ENCODE assay signal across 7 cellular contexts in the genomic region with DNA sequence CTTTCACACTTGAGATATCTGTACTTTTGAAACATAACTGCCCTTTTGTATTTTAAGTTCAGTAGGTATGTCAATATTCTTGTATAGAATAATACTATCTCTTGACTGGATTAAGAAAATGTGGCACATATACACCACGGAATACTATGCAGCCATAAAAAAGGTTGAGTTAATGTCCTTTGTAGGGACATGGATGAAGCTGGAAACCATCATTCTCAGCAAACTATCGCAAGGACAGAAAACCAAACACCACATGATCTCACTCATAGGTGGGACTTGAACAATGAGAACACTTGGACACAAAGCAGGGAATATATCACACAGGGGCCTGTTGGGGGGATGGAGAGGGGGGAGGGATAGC. TPM values are rescaled to one million over a fixed set of nuclear protein-coding genes. Genes with fewer than 3 reads are reported as not detected.
DNase-seq lines count a peak whose midpoint lies in the region; ATAC-seq, FAIRE-seq and TF ChIP-seq lines count a peak whose summit lies in the region.
"Not testable (repeated sequence)": the region's sequence is repeated elsewhere in the genome, so short reads cannot be mapped to it uniquely, and the experiment has no call there.

No MANE protein-coding gene starts in this region.

- H3K9me3 Mint-ChIP-seq in Caco-2 (ENCODE audit: unreplicated experiment) (peaks cover 18% of the 10 kb centered on the region), naive B cell (peaks cover 7 to 41% (median 26%) of the 10 kb centered on the region in 7 donors)
- H3K9me3 Mint-ChIP-seq in activated CD8-positive, alpha-beta memory T cell treated with anti-CD3 and anti-CD28 coated beads, Interleukin-2, amount 10 ng/mL, durations not matched to agents 7 days and 5 days (ENCODE audit: low read depth); glutamatergic neuron (ENCODE audit: unreplicated experiment): not testable (repeated sequence)

- not testable (repeated sequence) for H3K9ac ChIP-seq in K562 (ENCODE audit: insufficient read depth in 1 of 2, low read depth in 2 of 2, low read length in 2 of 2); smooth muscle cell (ENCODE audit: low read depth)

- not testable (repeated sequence) for H3K27me3 Mint-ChIP-seq in Caco-2 (ENCODE audit: insufficient read depth, unreplicated experiment); glutamatergic neuron (ENCODE audit: unreplicated experiment)
- H3K27me3 Mint-ChIP-seq in activated CD8-positive, alpha-beta memory T cell treated with anti-CD3 and anti-CD28 coated beads, Interleukin-2, amount 10 ng/mL, durations not matched to agents 7 days and 5 days, result peaks cover 71% of the 10 kb centered on the region
- peaks cover 56 to 63% (median 58%) of the 10 kb centered on the region in 3 donors for H3K27me3 Mint-ChIP-seq in naive B cell

- H3K4me3 ChIP-seq in Caco-2 (ENCODE audit: low read depth, low read length), result peak overlapping the region; percentile 84; the same call in 1 of the 2 replicates
- H3K4me3 ChIP-seq in SJCRH30, K562: not testable (repeated sequence)
- H3K4me3 ChIP-seq in smooth muscle cell, result peak overlapping the region; percentile 63

- not testable (repeated sequence) for H3K4me1 ChIP-seq in Caco-2; SJCRH30; K562 (replicated peaks in 1 of 2; ENCODE audit: control insufficient read depth in 2 of 2, insufficient read depth in 2 of 2, low read length in 2 of 2)
- H3K4me1 ChIP-seq in smooth muscle cell (ENCODE audit: low read depth), result peaks cover 20% of the 10 kb centered on the region

- not testable (repeated sequence) for H3K36me3 ChIP-seq in Caco-2 (ENCODE audit: control insufficient read depth, insufficient read depth, low read length); SJCRH30; K562 (ENCODE audit: control insufficient read depth, insufficient read depth, low read length); smooth muscle cell (ENCODE audit: low read depth)

- peaks cover 19% of the 10 kb centered on the region for H3K36me3 Mint-ChIP-seq in Caco-2 (ENCODE audit: insufficient read depth, unreplicated experiment)
- H3K36me3 Mint-ChIP-seq in activated CD8-positive, alpha-beta memory T cell treated with anti-CD3 and anti-CD28 coated beads, Interleukin-2, amount 10 ng/mL, durations not matched to agents 7 days and 5 days, result peaks cover 11% of the 10 kb centered on the region
- H3K36me3 Mint-ChIP-seq in glutamatergic neuron (ENCODE audit: unreplicated experiment), result peaks cover 14% of the 10 kb centered on the region
- peaks cover 8 to 13% of the 10 kb centered on the region in 2 donors for H3K36me3 Mint-ChIP-seq in naive B cell

- not testable (repeated sequence) for TF ChIP-seq CTCF in Caco-2 (IDR thresholded peaks at IDR 0.05; ENCODE audit: insufficient read depth in 1 of 2, low read depth in 1 of 2, low read length in 1 of 2, severe bottlenecking in 1 of 2, unreplicated experiment in 1 of 2); K562 (IDR thresholded peaks at IDR 0.05 in 2 of 3, conservative IDR thresholded peaks at IDR 0.05 in 1 of 3; ENCODE audit: insufficient read depth in 2 of 3, low read depth in 1 of 3, low read length in 3 of 3); glutamatergic neuron (IDR thresholded peaks at IDR 0.05; ENCODE audit: partially characterized antibody, unreplicated experiment); smooth muscle cell (IDR thresholded peaks at IDR 0.05; ENCODE audit: borderline replicate concordance, insufficient read depth, poor library complexity, severe bottlenecking)

- DNase-seq in Caco-2; SJCRH30; activated CD8-positive, alpha-beta memory T cell treated with anti-CD3 and anti-CD28 coated beads, Interleukin-2, amount 10 ng/mL, durations not matched to agents 7 days and 5 days; K562 (ENCODE audit: extremely low read depth in 1 of 4, low spot score in 3 of 4); glutamatergic neuron; naive B cell; smooth muscle cell (lab: John Stamatoyannopoulos, UW; ENCODE audit: unreplicated experiment): not testable (repeated sequence)

- intact Hi-C loops in Caco-2 (cut with micrococcal nuclease; ENCODE audit: unreplicated experiment), result loop anchor here (5.0 kb wide), 1 partner anchor 71 kb away; no protein-coding TSS in a partner anchor
- intact Hi-C loops in K562 (cut with micrococcal nuclease), result not testable (repeated sequence)

- TF ChIP-seq EP300 in K562 (IDR thresholded peaks at IDR 0.05; ENCODE audit: low read length), result not testable (repeated sequence)

- in situ Hi-C loops in K562 (cut with MboI), result not testable (repeated sequence)

- H3K27ac Mint-ChIP-seq in Caco-2 (ENCODE audit: unreplicated experiment) (peak overlapping the region; percentile 36), glutamatergic neuron (ENCODE audit: unreplicated experiment) (peak overlapping the region; percentile 15)
- H3K27ac Mint-ChIP-seq in activated CD8-positive, alpha-beta memory T cell treated with anti-CD3 and anti-CD28 coated beads, Interleukin-2, amount 10 ng/mL, durations not matched to agents 7 days and 5 days; naive B cell: not testable (repeated sequence)

- FAIRE-seq in K562 (lab: Jason Lieb, UNC), result not testable (repeated sequence)

- 57% methylated on average over 2 of the region's 2 CpGs for WGBS in K562 (ENCODE audit: insufficient coverage, low coverage, missing lambda C conversion rate)
- WGBS in smooth muscle cell (ENCODE audit: low lambda C conversion rate), result 98% methylated on average over 2 of the region's 2 CpGs

- peak overlapping the region; percentile 71; the same call in 1 of the 2 replicates for H3K27ac ChIP-seq in SJCRH30
- H3K27ac ChIP-seq in K562 (ENCODE audit: extremely low read depth, low read depth, low read length), result not testable (repeated sequence)
- peak overlapping the region; percentile 82 for H3K27ac ChIP-seq in smooth muscle cell (ENCODE audit: low read depth)

- not testable (repeated sequence) for TF ChIP-seq RAD21 in K562 (CRISPR knock-in tag; conservative IDR thresholded peaks at IDR 0.05 in 1 of 2, IDR thresholded peaks at IDR 0.05 in 1 of 2)

- not testable (repeated sequence) for H2AFZ ChIP-seq in K562 (ENCODE audit: low read depth, low read length); smooth muscle cell (ENCODE audit: low read depth)

- CTCF ChIA-PET in Caco-2 (lab: Charles Lee); K562 (lab: Yijun Ruan, JAX; ENCODE audit: low intra/inter-chr PET ratio): not testable (repeated sequence)
- CTCF ChIA-PET in activated CD8-positive, alpha-beta memory T cell treated with anti-CD3 and anti-CD28 coated beads, Interleukin-2, amount 10 ng/mL, durations not matched to agents 7 days and 5 days (lab: Charles Lee), result interaction anchor here (0.6 kb wide), 2 partner anchors 43 to 338 kb away, joined by 3 read pairs; no protein-coding TSS in a partner anchor

- H4K20me1 ChIP-seq in K562 (replicated peaks; ENCODE audit: control insufficient read depth, insufficient read depth, low read length), result not testable (repeated sequence)
- H4K20me1 ChIP-seq in smooth muscle cell (ENCODE audit: low read depth), result peaks cover 26% of the 10 kb centered on the region

- not testable (repeated sequence) for H3K27me3 ChIP-seq in Caco-2 (replicated peaks; ENCODE audit: control insufficient read depth, insufficient read depth, low read length); SJCRH30; K562 (ENCODE audit: control insufficient read depth in 2 of 2, insufficient read depth in 2 of 2, low read length in 2 of 2); smooth muscle cell (ENCODE audit: low read depth)

- H3K4me1 Mint-ChIP-seq in Caco-2 (ENCODE audit: low read depth, unreplicated experiment), result peaks cover 13% of the 10 kb centered on the region
- H3K4me1 Mint-ChIP-seq in activated CD8-positive, alpha-beta memory T cell treated with anti-CD3 and anti-CD28 coated beads, Interleukin-2, amount 10 ng/mL, durations not matched to agents 7 days and 5 days, result peaks cover 13% of the 10 kb centered on the region
- peaks cover 11% of the 10 kb centered on the region for H3K4me1 Mint-ChIP-seq in glutamatergic neuron (ENCODE audit: low read depth, unreplicated experiment)
- H3K4me1 Mint-ChIP-seq in naive B cell, result peaks cover 13 to 21% (median 16%) of the 10 kb centered on the region in 3 donors

- H3K9me3 ChIP-seq in Caco-2; SJCRH30 (replicated peaks); K562 (replicated peaks; ENCODE audit: control insufficient read depth, insufficient read depth, low read depth, low read length); smooth muscle cell (replicated peaks; ENCODE audit: low read depth): not testable (repeated sequence)

- H3K4me2 ChIP-seq in K562 (ENCODE audit: insufficient read depth, low read length); smooth muscle cell: not testable (repeated sequence)

- not testable (repeated sequence) for TF ChIP-seq POLR2A in K562 (conservative IDR thresholded peaks at IDR 0.05)

- not testable (repeated sequence) for H3K79me2 ChIP-seq in K562 (ENCODE audit: control insufficient read depth, insufficient read depth, low read length)
- peaks cover 23% of the 10 kb centered on the region for H3K79me2 ChIP-seq in smooth muscle cell (ENCODE audit: low read depth)

- peak overlapping the region; percentile 97 for H3K4me3 Mint-ChIP-seq in Caco-2 (ENCODE audit: unreplicated experiment)
- H3K4me3 Mint-ChIP-seq in activated CD8-positive, alpha-beta memory T cell treated with anti-CD3 and anti-CD28 coated beads, Interleukin-2, amount 10 ng/mL, durations not matched to agents 7 days and 5 days, result peak overlapping the region; percentile 23
- peak overlapping the region; percentile 89 for H3K4me3 Mint-ChIP-seq in glutamatergic neuron (ENCODE audit: unreplicated experiment)
- peak overlapping the region in 6 of 8 donors; percentile 19 to 93 (median 86) for H3K4me3 Mint-ChIP-seq in naive B cell

- ATAC-seq in activated CD8-positive, alpha-beta memory T cell treated with anti-CD3 and anti-CD28 coated beads, Interleukin-2, amount 10 ng/mL, durations not matched to agents 7 days and 5 days; K562; naive B cell (ENCODE audit: low read depth in 2 of 2): not testable (repeated sequence)

- not testable (repeated sequence) for H3K9me1 ChIP-seq in K562 (ENCODE audit: control insufficient read depth, insufficient read depth, low read length)

- BruUV-seq in Caco-2 (replicated peaks; lab: Mats Ljungman, UMichigan); K562 (replicated peaks; lab: Mats Ljungman, UMichigan): not testable (repeated sequence)

- H3F3A ChIP-seq in smooth muscle cell (ENCODE audit: low read depth), result not testable (repeated sequence)

- POLR2A ChIA-PET in Caco-2 (lab: Charles Lee), result interaction anchor here (0.9 kb wide), 1 partner anchor 112 kb away, joined by 5 read pairs; no protein-coding TSS in a partner anchor
- POLR2A ChIA-PET in K562 (lab: Yijun Ruan, JAX), result not testable (repeated sequence)

RNA-seq across cellular contexts. Expression of a gene that starts 1.5 kb away (rescaled TPM):
- total RNA-seq in Caco-2 (2022) (109 and 114 TPM in 2 replicates), K562 (2014; rRNA removed) (0.41 and 1.2 TPM in 2 replicates), K562 (2014; rRNA removed; fragmentation: Illumina TruSeq; extraction: Trizol) (0.25 and 0.73 TPM in 2 replicates), K562 (2015; rRNA removed; fragmentation: Illumina TruSeq; extraction: Trizol) (0.15 and 0.18 TPM in 2 replicates), K562 (2021) (0.71 and 0.74 TPM in 2 replicates), glutamatergic neuron (ENCODE audit: unreplicated experiment) (56.9 TPM), smooth muscle cell (15.1 and 22.3 TPM in 2 replicates)
- total RNA-seq in SJCRH30 (2014; rRNA removed; shearing (Covaris generic)), result 22.1 and 25.7 TPM in 2 replicates
- under 1 TPM; 0.16 to 0.73 TPM for total RNA-seq in activated CD8-positive, alpha-beta memory T cell treated with anti-CD3 and anti-CD28 coated beads, Interleukin-2, amount 10 ng/mL, durations not matched to agents 7 days and 5 days
- total RNA-seq in K562 (2011; cell fraction: chromatin; rRNA removed; ENCODE audit: low replicate concordance), result 0.65 and 1.7 TPM in 2 replicates
- 0.26 and 1.5 TPM in 2 replicates for total RNA-seq in K562 (2011; cell fraction: nucleolus; rRNA removed)
- 0.53 and 0.59 TPM in 2 replicates for total RNA-seq in K562 (2011; cell fraction: nucleoplasm; rRNA removed)
- polyA plus RNA-seq in K562 (2011; rRNA removed) (0.41 and 0.64 TPM in 2 replicates), K562 (2014; fragmentation: Illumina TruSeq; extraction: Trizol) (0.26 and 0.55 TPM in 2 replicates), K562 (2014; fragmentation: Nextera tagmentation; extraction: Ambion mirVana) (under 1 TPM; 0.07 to 0.27 TPM), K562 (2014; rRNA removed) (0.13 and 1.8 TPM in 2 replicates), naive B cell (ENCODE audit: low read depth in 6 of 6) (not detected), smooth muscle cell (6.8 and 8.5 TPM in 2 replicates)
- 0.06 and 0.31 TPM in 2 replicates for polyA plus RNA-seq in K562 (2011; cell fraction: cytosol; rRNA removed)
- polyA plus RNA-seq in K562 (2011; cell fraction: nucleus; rRNA removed), result 0.31 TPM in 2 replicates
- polyA plus RNA-seq in K562 (2012), result 0.14 and 0.28 TPM in 2 replicates
- polyA minus RNA-seq in K562 (2011; rRNA and poly(A)+ RNA removed), result 0.75 and 1.8 TPM in 2 replicates
- 0.38 and 0.82 TPM in 2 replicates for polyA minus RNA-seq in K562 (2011; cell fraction: cytosol; rRNA and poly(A)+ RNA removed)
- polyA minus RNA-seq in K562 (2011; cell fraction: nucleus; rRNA and poly(A)+ RNA removed), result 0.13 and 0.22 TPM in 2 replicates

Comparison
In these comparisons a context has a peak if more than half of its experiments do, and no peak if none do; other contexts are left out.
1. H3K4me3 Mint-ChIP-seq: peak in every context shown above with its lines; median percentile 97 in Caco-2; 89 in glutamatergic neuron; 86 in naive B cell; 23 in activated CD8-positive, alpha-beta memory T cell treated with anti-CD3 and anti-CD28 coated beads, Interleukin-2, amount 10 ng/mL, durations not matched to agents 7 days and 5 days.